ENCODE assay signal across 9 cellular contexts in the genomic region with DNA sequence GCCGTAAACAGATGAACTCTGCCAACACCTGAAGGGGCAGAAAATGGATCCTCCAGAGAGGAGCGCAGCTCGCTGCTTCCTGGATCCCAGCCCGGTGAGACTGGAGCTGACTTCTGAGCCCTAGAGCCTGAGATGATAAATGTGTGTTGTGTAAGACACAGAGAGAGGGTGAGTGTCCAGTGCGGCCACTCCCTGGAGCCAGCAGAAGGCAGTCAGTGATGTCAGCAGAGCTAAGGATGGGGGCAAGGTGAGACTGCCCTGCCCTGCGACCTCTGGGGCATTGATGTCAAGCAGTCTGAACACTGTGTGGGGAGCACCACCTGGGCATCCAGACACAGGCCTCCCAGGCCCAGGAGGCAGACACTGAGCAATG. TPM values are rescaled to one million over a fixed set of nuclear protein-coding genes. Genes with fewer than 3 reads are reported as not detected.
A peak's percentile ranks its signal among the peaks of the same experiment; 100 is the strongest.
DNase-seq lines count a peak whose midpoint lies in the region; ATAC-seq and TF ChIP-seq lines count a peak whose summit lies in the region.
"Had no signal": no experiment of that assay in that cellular context is flagged by ENCODE, and none has a peak within 500 bp of the region (broad histone marks: within the 10 kb centered on the region; RNA-seq: fewer than 3 reads in every experiment).

No MANE protein-coding gene starts in this region.

- peaks cover 82% of the 10 kb centered on the region for H4K20me1 ChIP-seq in DND-41 (ENCODE audit: insufficient read depth, low read length)

- H3K27ac ChIP-seq in DND-41 (ENCODE audit: low read length) (peak overlapping the region; percentile 30; the same call in 1 of the 2 replicates), epithelial cell of prostate (peak overlapping the region; percentile 61)

- intact Hi-C loops in posterior vena cava (cut with DNase I), result no loop called here

- no peak for DNase-seq in DND-41
- DNase-seq in T-helper 17 cell, result no peak
- DNase-seq in epithelial cell of prostate (ENCODE audit: low read depth, low spot score), result no peak
- DNase-seq in posterior vena cava (ENCODE audit: low spot score), result peak; percentile 84
- DNase-seq in EL, result no peak
- no peak for DNase-seq in NCI-H774 (lab: John Stamatoyannopoulos, UW)
- no peak for DNase-seq in GF-D8 (lab: John Stamatoyannopoulos, UW)
- DNase-seq: Kasumi-1, NCI-H2227 treated with DMSO at 0.1 percent for 48 hours had no signal

- peaks cover 2% of the 10 kb centered on the region for H3K36me3 Mint-ChIP-seq in T-helper 17 cell (ENCODE audit: low read depth)

- H3K4me2 ChIP-seq in DND-41 (ENCODE audit: insufficient read depth, low read length), result no peak overlapping the region

- H3K27ac Mint-ChIP-seq in T-helper 17 cell, result peak overlapping the region; percentile 62

- no peak overlapping the region for H3K9ac ChIP-seq in DND-41 (ENCODE audit: low read depth, low read length)

- no peak for TF ChIP-seq CTCF in DND-41 (IDR thresholded peaks at IDR 0.05; ENCODE audit: borderline replicate concordance, extremely low read depth, low read length, poor library complexity, severe bottlenecking)

- H3K4me3 Mint-ChIP-seq in T-helper 17 cell, result no peak overlapping the region

- H3K9me3 ChIP-seq in DND-41 (ENCODE audit: insufficient read depth, low read length, severe bottlenecking) (no peaks in the 10 kb centered on the region), T-helper 17 cell (ENCODE audit: control insufficient read depth, low read length, poor library complexity, severe bottlenecking) (no peaks in the 10 kb centered on the region)

- H3K4me1 ChIP-seq in DND-41 (ENCODE audit: insufficient read depth, low read length), result peaks cover 40% of the 10 kb centered on the region

- H3K36me3 ChIP-seq in DND-41 (ENCODE audit: insufficient read depth, low read length), result peaks cover 50% of the 10 kb centered on the region

- H3K4me1 Mint-ChIP-seq in T-helper 17 cell, result peaks cover 44% of the 10 kb centered on the region

- no peaks in the 10 kb centered on the region for H3K27me3 ChIP-seq in DND-41 (ENCODE audit: insufficient read depth, low read length, poor library complexity)

- H3K27me3 Mint-ChIP-seq in T-helper 17 cell, result no peaks in the 10 kb centered on the region

- no peak overlapping the region for H3K4me3 ChIP-seq in DND-41 (ENCODE audit: low read depth in 1 of 2, low read length in 2 of 2)

- peaks cover 95% of the 10 kb centered on the region for H3K79me2 ChIP-seq in DND-41 (ENCODE audit: insufficient read depth, low read length)

- no peak for ATAC-seq in DND-41 (ENCODE audit: insufficient read depth, low read depth)
- no peak for ATAC-seq in T-helper 17 cell

- H2AFZ ChIP-seq in DND-41 (ENCODE audit: low read depth, low read length), result no peak overlapping the region

RNA-seq across cellular contexts. Expression of a gene that starts 9.7 kb away (rescaled TPM):
- 10 to 100 TPM; 68.1 to 75.9 TPM for total RNA-seq in T-helper 17 cell
- total RNA-seq in posterior vena cava, result 10 to 100 TPM; 30.8 to 33.6 TPM

RNA-seq across cellular contexts. Expression of a gene that starts 39.7 kb away (rescaled TPM):
- total RNA-seq in T-helper 17 cell (10 to 100 TPM; 50.1 to 63.7 TPM), posterior vena cava (10 to 100 TPM; 21.4 to 23.6 TPM)

RNA-seq across cellular contexts. Expression of a gene that starts 46.0 kb away (rescaled TPM):
- total RNA-seq in T-helper 17 cell (10 to 100 TPM; 36.4 to 41.8 TPM), posterior vena cava (1 to 10 TPM; 5.9 to 6.1 TPM)

Comparison
In these comparisons a context has a peak if more than half of its experiments do, and no peak if none do; other contexts are left out.
1. RNA of a gene that starts 46.0 kb away (total RNA-seq): 36.4 to 41.8 TPM in T-helper 17 cell; 5.9 to 6.1 TPM in posterior vena cava; every median in the first group is over 4 times any median in the second.